19 cellular contexts compared by ENCODE assay signal in genomic region chr7:90842430-90842788, GRCh38.
"Had no signal": no experiment of that assay in that cellular context is flagged by ENCODE, and none has a peak within 500 bp of the region (broad histone marks: within the 10 kb centered on the region; RNA-seq: fewer than 3 reads in every experiment).

No MANE protein-coding gene starts in this region.

- H3K27me3 Mint-ChIP-seq: activated CD8-positive, alpha-beta memory T cell treated with anti-CD3 and anti-CD28 coated beads, Interleukin-2, amount 10 ng/mL, durations not matched to agents 7 days and 5 days; activated naive CD8-positive, alpha-beta T cell; activated T-cell treated with anti-CD3 and anti-CD28 coated beads, Interleukin-2, amount 50 U/mL, for 24 hours; brain; central memory CD8-positive, alpha-beta T cell; dendritic cell treated with granulocyte-macrophage colony-stimulating factor and Interleukin-4, amounts not matched to agents 40 ng/mL and 50 ng/mL, for 4 days had no signal

- H3K27ac Mint-ChIP-seq: activated CD8-positive, alpha-beta memory T cell treated with anti-CD3 and anti-CD28 coated beads, Interleukin-2, amount 10 ng/mL, durations not matched to agents 7 days and 5 days; activated naive CD8-positive, alpha-beta T cell; activated T-cell treated with anti-CD3 and anti-CD28 coated beads, Interleukin-2, amount 50 U/mL, for 24 hours; dendritic cell treated with granulocyte-macrophage colony-stimulating factor and Interleukin-4, amounts not matched to agents 40 ng/mL and 50 ng/mL, for 4 days; mesothelial cell of epicardium had no signal

- H3K36me3 ChIP-seq: right atrium auricular region, transverse colon had no signal

- H3K36me3 Mint-ChIP-seq: activated CD8-positive, alpha-beta memory T cell treated with anti-CD3 and anti-CD28 coated beads, Interleukin-2, amount 10 ng/mL, durations not matched to agents 7 days and 5 days; activated naive CD8-positive, alpha-beta T cell had no signal

- H3K4me1 ChIP-seq: transverse colon had no signal

- H3K4me1 Mint-ChIP-seq: activated CD8-positive, alpha-beta memory T cell treated with anti-CD3 and anti-CD28 coated beads, Interleukin-2, amount 10 ng/mL, durations not matched to agents 7 days and 5 days; central memory CD8-positive, alpha-beta T cell had no signal

- H3K4me3 ChIP-seq: right atrium auricular region, transverse colon had no signal

- H3K27me3 ChIP-seq: right atrium auricular region, transverse colon had no signal

- H3K27ac ChIP-seq: right atrium auricular region, transverse colon had no signal

- ATAC-seq: activated CD8-positive, alpha-beta memory T cell treated with anti-CD3 and anti-CD28 coated beads, Interleukin-2, amount 10 ng/mL, durations not matched to agents 7 days and 5 days; left ventricle myocardium superior had no signal

- H3K4me3 Mint-ChIP-seq: activated CD8-positive, alpha-beta memory T cell treated with anti-CD3 and anti-CD28 coated beads, Interleukin-2, amount 10 ng/mL, durations not matched to agents 7 days and 5 days; activated naive CD8-positive, alpha-beta T cell; activated T-cell treated with anti-CD3 and anti-CD28 coated beads, Interleukin-2, amount 50 U/mL, for 24 hours; central memory CD8-positive, alpha-beta T cell; dendritic cell treated with granulocyte-macrophage colony-stimulating factor and Interleukin-4, amounts not matched to agents 40 ng/mL and 50 ng/mL, for 4 days; mesothelial cell of epicardium had no signal

- H3K9me3 ChIP-seq: transverse colon had no signal

- DNase-seq: activated CD4-positive, alpha-beta T cell treated with anti-CD3 and anti-CD28 coated beads for 1 hour; activated CD4-positive, alpha-beta T cell treated with anti-CD3 and anti-CD28 coated beads, Interleukin-2, amount 50 U/mL, for 48 hours; activated CD8-positive, alpha-beta memory T cell treated with anti-CD3 and anti-CD28 coated beads, Interleukin-2, amount 10 ng/mL, durations not matched to agents 7 days and 5 days; activated effector memory CD4-positive, alpha-beta T cell treated with anti-CD3 and anti-CD28 coated beads, Interleukin-2, amount 50 U/mL, for 16 hours; activated T-cell treated with anti-CD3 and anti-CD28 coated beads, Interleukin-2, amount 50 U/mL, for 24 hours; amygdala; hippocampal formation; left ventricle myocardium superior; posterior cingulate gyrus; small intestine; stimulated activated naive CD4-positive, alpha-beta T cell; substantia nigra; transverse colon had no signal
